Comparison of ENCODE assay signal across 32 cellular contexts in genomic region chr5:119449882-119450281, GRCh38.
"Had no signal": no experiment of that assay in that cellular context is flagged by ENCODE, and none has a peak within 500 bp of the region (broad histone marks: within the 10 kb centered on the region; RNA-seq: fewer than 3 reads in every experiment).

No MANE protein-coding gene starts in this region.

- DNase-seq: activated CD4-positive, alpha-beta memory T cell treated with anti-CD3 and anti-CD28 coated beads, Interleukin-2, amount 10 ng/mL, durations not matched to agents 7 days and 5 days; activated CD4-positive, alpha-beta T cell treated with anti-CD3 and anti-CD28 coated beads for 1 hour; activated CD4-positive, alpha-beta T cell treated with anti-CD3 and anti-CD28 coated beads for 48 hours; activated CD4-positive, CD25-positive, alpha-beta regulatory T cell; activated CD8-positive, alpha-beta memory T cell treated with anti-CD3 and anti-CD28 coated beads for 24 hours; activated CD8-positive, alpha-beta memory T cell treated with anti-CD3 and anti-CD28 coated beads, Interleukin-2, amount 10 ng/mL, durations not matched to agents 7 days and 5 days; activated CD8-positive, alpha-beta memory T cell treated with anti-CD3 and anti-CD28 coated beads, Interleukin-2, amount 50 U/mL, for 48 hours; activated effector memory CD4-positive, alpha-beta T cell treated with Interleukin-2 at 50 U/mL for 16 hours; activated naive CD4-positive, alpha-beta T cell treated with anti-CD3 and anti-CD28 coated beads, Interleukin-2, amount 10 ng/mL, durations not matched to agents 7 days and 5 days; activated naive CD8-positive, alpha-beta T cell treated with anti-CD3 and anti-CD28 coated beads, Interleukin-2, amount 50 U/mL, for 24 hours; activated T-cell treated with anti-CD3 and anti-CD28 coated beads, Interleukin-2, amount 50 U/mL, for 48 hours; anterior cingulate cortex; caudate nucleus; Karpas-422; NCI-H1092; NCI-H1436 treated with DMSO at 0.1 percent for 48 hours; NCI-H1694 treated with DMSO at 0.1 percent for 48 hours; NCI-H2029; NCI-H345; NCI-H524 treated with DMSO at 0.1 percent for 48 hours; PC-9; SW 1271; T-helper 1 cell; T-helper 2 cell; T-helper 9 cell; WERI-Rb-1 had no signal

- H3K36me3 Mint-ChIP-seq: activated CD8-positive, alpha-beta memory T cell treated with anti-CD3 and anti-CD28 coated beads, Interleukin-2, amount 10 ng/mL, durations not matched to agents 7 days and 5 days; activated naive CD8-positive, alpha-beta T cell had no signal

- H3K4me3 Mint-ChIP-seq: activated CD4-positive, alpha-beta memory T cell treated with anti-CD3 and anti-CD28 coated beads, Interleukin-2, amount 10 ng/mL, durations not matched to agents 7 days and 5 days; activated CD8-positive, alpha-beta memory T cell treated with anti-CD3 and anti-CD28 coated beads, Interleukin-2, amount 10 ng/mL, durations not matched to agents 7 days and 5 days; activated naive CD4-positive, alpha-beta T cell treated with anti-CD3 and anti-CD28 coated beads, Interleukin-2, amount 10 ng/mL, durations not matched to agents 7 days and 5 days; activated naive CD8-positive, alpha-beta T cell; activated naive CD8-positive, alpha-beta T cell treated with anti-CD3 and anti-CD28 coated beads, Interleukin-2, amount 50 U/mL, for 24 hours had no signal

- ATAC-seq: activated CD8-positive, alpha-beta memory T cell treated with anti-CD3 and anti-CD28 coated beads, Interleukin-2, amount 10 ng/mL, durations not matched to agents 7 days and 5 days; activated naive CD8-positive, alpha-beta T cell treated with anti-CD3 and anti-CD28 coated beads, Interleukin-2, amount 50 U/mL, for 24 hours; Right ventricle myocardium inferior had no signal

- H3K9me3 Mint-ChIP-seq: activated naive CD4-positive, alpha-beta T cell treated with anti-CD3 and anti-CD28 coated beads, Interleukin-2, amount 10 ng/mL, durations not matched to agents 7 days and 5 days had no signal

- H3K27ac ChIP-seq: PC-9, RWPE1, WERI-Rb-1 had no signal

- H3K27ac Mint-ChIP-seq: activated CD4-positive, alpha-beta memory T cell treated with anti-CD3 and anti-CD28 coated beads, Interleukin-2, amount 10 ng/mL, durations not matched to agents 7 days and 5 days; activated CD8-positive, alpha-beta memory T cell treated with anti-CD3 and anti-CD28 coated beads, Interleukin-2, amount 10 ng/mL, durations not matched to agents 7 days and 5 days; activated naive CD4-positive, alpha-beta T cell treated with anti-CD3 and anti-CD28 coated beads, Interleukin-2, amount 10 ng/mL, durations not matched to agents 7 days and 5 days; activated naive CD8-positive, alpha-beta T cell; activated naive CD8-positive, alpha-beta T cell treated with anti-CD3 and anti-CD28 coated beads, Interleukin-2, amount 50 U/mL, for 24 hours; brain had no signal

- H3K4me3 ChIP-seq: PC-9 had no signal

- H2AFZ ChIP-seq: PC-9 had no signal

- H3K4me2 ChIP-seq: PC-9 had no signal

- FAIRE-seq: bronchial epithelial cell, RCC 7860 had no signal

- H3K27me3 Mint-ChIP-seq: activated naive CD8-positive, alpha-beta T cell; activated naive CD8-positive, alpha-beta T cell treated with anti-CD3 and anti-CD28 coated beads, Interleukin-2, amount 50 U/mL, for 24 hours had no signal
